ENCODE assay signal across 17 cellular contexts in the genomic region with DNA sequence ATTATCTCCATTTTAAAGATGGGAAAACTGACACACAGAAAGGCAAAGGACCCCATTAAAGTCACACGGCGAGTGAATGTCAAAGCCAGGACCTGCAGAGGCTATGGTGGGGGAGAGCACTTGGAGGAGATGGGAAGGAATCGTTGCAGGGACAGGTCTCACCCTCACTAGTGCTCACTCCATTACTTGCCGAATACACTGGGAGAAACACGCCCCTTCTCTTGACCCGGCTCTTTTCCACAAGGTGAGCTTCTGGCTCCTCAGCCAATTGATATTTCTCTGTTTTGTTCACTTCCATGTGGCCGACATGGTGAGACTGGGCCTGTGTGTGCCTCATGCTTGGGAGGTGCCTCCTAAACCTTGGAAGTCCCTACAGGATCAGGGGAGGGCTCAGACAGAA.
"Had no signal": no experiment of that assay in that cellular context is flagged by ENCODE, and none has a peak within 500 bp of the region (broad histone marks: within the 10 kb centered on the region; RNA-seq: fewer than 3 reads in every experiment).

No MANE protein-coding gene starts in this region.

- H3K27ac ChIP-seq: RWPE1 had no signal

- ATAC-seq: Panc1, PC-3, SK-N-SH treated with all-trans-retinoic acid at 6 μM for 48 hours had no signal

- DNase-seq: KBM-7; MV-4-11; NCI-H1048; NCI-H146; NCI-H1694 treated with DMSO at 0.1 percent for 48 hours; NCI-H2171 treated with DMSO at 0.1 percent for 48 hours; NCI-H345; NCI-H446 treated with DMSO at 0.1 percent for 48 hours; NCI-H510A treated with DMSO at 0.1 percent for 48 hours; NCI-H526; NCI-H82; NK-92 treated with Interleukin-12 subunit alpha and Interleukin-12 subunit beta, amount 100 ng/mL, for 24 hours; PC-3; SHP77 had no signal
